30 cellular contexts compared by ENCODE assay signal in genomic region chr2:144032566-144032965, GRCh38.
A peak's percentile ranks its signal among the peaks of the same experiment; 100 is the strongest.
DNase-seq lines count a peak whose midpoint lies in the region; ATAC-seq and TF ChIP-seq lines count a peak whose summit lies in the region.
"Had no signal": no experiment of that assay in that cellular context is flagged by ENCODE, and none has a peak within 500 bp of the region (broad histone marks: within the 10 kb centered on the region; RNA-seq: fewer than 3 reads in every experiment).

No MANE protein-coding gene starts in this region.

- H3K4me3 ChIP-seq in AG04449 (ENCODE audit: low read depth, low read length): no peak overlapping the region
- H3K4me3 ChIP-seq in fibroblast of the aortic adventitia (ENCODE audit: low read depth, low read length): no peak overlapping the region
- H3K4me3 ChIP-seq in lower leg skin (ENCODE audit: low read depth, poor library complexity, severe bottlenecking): no peak overlapping the region
- H3K4me3 ChIP-seq: BLaER1, colonic mucosa, skin epidermis, thyroid gland, vagina had no signal

- CTCF ChIA-PET in AG04449 (lab: Yijun Ruan, JAX): no interaction called here

- TF ChIP-seq POLR2A in lower leg skin (IDR thresholded peaks at IDR 0.05): no peak

- ATAC-seq in GM21423 (IDR thresholded peaks at IDR 0.05; ENCODE audit: unreplicated experiment) (no peak), GM21390 (IDR thresholded peaks at IDR 0.05; ENCODE audit: unreplicated experiment) (no peak), GM21529 (IDR thresholded peaks at IDR 0.05; ENCODE audit: unreplicated experiment) (no peak)
- ATAC-seq: activated CD4-positive, CD25-positive, alpha-beta regulatory T cell treated with anti-CD3 and anti-CD28 coated beads, Interleukin-2, amount 50 U/mL, for 24 hours; natural killer cell; T-cell had no signal

- no peak for TF ChIP-seq CTCF in AG04449 (IDR thresholded peaks at IDR 0.05; ENCODE audit: insufficient read depth, low read length, missing control alignments)
- TF ChIP-seq CTCF in fibroblast of the aortic adventitia (IDR thresholded peaks at IDR 0.05; ENCODE audit: insufficient read depth, low read length): no peak
- no peak for TF ChIP-seq CTCF in lower leg skin (IDR thresholded peaks at IDR 0.05)

- POLR2A ChIA-PET in AG04449 (lab: Yijun Ruan, JAX): no interaction called here

- peak; percentile 49 for DNase-seq in AG04449 (ENCODE audit: low read depth, low spot score)
- peak; percentile 51 for DNase-seq in GM04504 (ENCODE audit: low read depth)
- DNase-seq in amniotic epithelial cell (ENCODE audit: low read depth): peak; percentile 66
- DNase-seq in fibroblast of the aortic adventitia (ENCODE audit: low read depth): peak; percentile 35
- DNase-seq in lower leg skin (ENCODE audit: low spot score in 2 of 2): no peak
- DNase-seq: activated CD4-positive, alpha-beta memory T cell treated with anti-CD3 and anti-CD28 coated beads for 36 hours; activated CD8-positive, alpha-beta memory T cell treated with anti-CD3 and anti-CD28 coated beads, Interleukin-2, amount 50 U/mL, for 48 hours; activated naive CD4-positive, alpha-beta T cell treated with anti-CD3 and anti-CD28 coated beads, Interleukin-2, amount 10 ng/mL, durations not matched to agents 7 days and 5 days; amygdala; colonic mucosa; COR-L47; DMS53; effector CD8-positive, alpha-beta T cell; GF-D8; GOT3; Karpas-422; natural killer cell; NCI-H1092 treated with DMSO at 0.1 percent for 48 hours; NCI-H187; NCI-H748 treated with DMSO at 0.1 percent for 48 hours; RPMI8226; T-cell; thyroid gland had no signal

- intact Hi-C loops in lower leg skin (cut with DNase I; ENCODE audit: low total_unique reads): no loop called here

Comparison
In these comparisons a context has a peak if more than half of its experiments do, and no peak if none do; other contexts are left out.
1. DNase-seq: peak in AG04449 (single experiment), GM04504 (single experiment), amniotic epithelial cell (single experiment) and fibroblast of the aortic adventitia (single experiment); none in lower leg skin (0 of 2).